Comparison of ENCODE assay signal across 10 cellular contexts in the genomic region with DNA sequence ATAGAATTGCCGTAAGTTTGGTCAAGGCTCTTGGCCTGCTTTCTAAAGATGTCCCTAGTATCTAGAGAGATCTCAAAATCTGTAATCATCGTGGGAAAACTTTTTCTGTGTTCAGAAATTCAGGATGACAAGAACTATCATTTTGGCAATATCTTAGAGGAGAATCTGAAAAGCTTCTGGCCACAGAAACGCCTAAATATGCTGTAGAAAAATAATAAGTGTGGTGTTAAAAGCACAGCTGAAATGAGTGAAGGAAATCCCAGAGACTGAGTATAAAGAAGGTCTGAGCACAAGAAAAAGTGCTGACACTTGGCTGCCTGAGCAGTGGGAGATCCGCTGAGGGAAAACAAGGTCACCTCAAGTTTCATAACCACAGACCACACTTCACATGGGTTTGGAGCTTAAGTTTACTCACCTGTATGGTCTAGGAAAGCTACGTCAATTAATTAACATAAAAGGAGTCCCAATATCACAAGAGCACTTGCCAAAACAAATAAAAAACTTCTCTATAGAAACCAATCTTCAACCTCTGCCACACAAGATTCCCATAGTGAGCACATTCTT.
DNase-seq lines count a peak whose midpoint lies in the region; ATAC-seq, FAIRE-seq and TF ChIP-seq lines count a peak whose summit lies in the region.
"Had no signal": no experiment of that assay in that cellular context is flagged by ENCODE, and none has a peak within 500 bp of the region (broad histone marks: within the 10 kb centered on the region; RNA-seq: fewer than 3 reads in every experiment).

No MANE protein-coding gene starts in this region.

- H3K4me3 ChIP-seq in K562, result no peak overlapping the region

- no peak for TF ChIP-seq RAD21 in K562 (CRISPR knock-in tag; conservative IDR thresholded peaks at IDR 0.05 in 1 of 2, IDR thresholded peaks at IDR 0.05 in 1 of 2)

- 50% methylated on average over 5 of the region's 5 CpGs for WGBS in K562 (ENCODE audit: insufficient coverage, low coverage, missing lambda C conversion rate)

- CTCF ChIA-PET in K562 (lab: Yijun Ruan, JAX; ENCODE audit: low intra/inter-chr PET ratio), result no interaction called here

- FAIRE-seq in K562 (lab: Jason Lieb, UNC), result no peak

- intact Hi-C loops in K562 (cut with micrococcal nuclease), result no loop called here

- no peaks in the 10 kb centered on the region for H3K36me3 ChIP-seq in K562 (ENCODE audit: control insufficient read depth, insufficient read depth, low read length)

- no peak overlapping the region for H3K27ac ChIP-seq in K562 (ENCODE audit: extremely low read depth, low read depth, low read length)

- no TSS peak for BruUV-seq in K562 (replicated peaks; lab: Mats Ljungman, UMichigan)

- H3K9ac ChIP-seq in K562 (ENCODE audit: insufficient read depth in 1 of 2, low read depth in 2 of 2, low read length in 2 of 2), result no peak overlapping the region

- no peak for TF ChIP-seq EP300 in K562 (IDR thresholded peaks at IDR 0.05; ENCODE audit: low read length)

- no peak for TF ChIP-seq CTCF in K562 (IDR thresholded peaks at IDR 0.05 in 2 of 3, conservative IDR thresholded peaks at IDR 0.05 in 1 of 3; ENCODE audit: insufficient read depth in 2 of 3, low read depth in 1 of 3, low read length in 3 of 3)

- peak; percentile 63 for DNase-seq in activated CD4-positive, alpha-beta T cell treated with anti-CD3 and anti-CD28 coated beads for 48 hours
- no peak for DNase-seq in K562 (ENCODE audit: extremely low read depth in 1 of 4, low spot score in 3 of 4)
- DNase-seq in stimulated activated CD4-positive, alpha-beta T cell treated with anti-CD3 and anti-CD28 coated beads, Interleukin-2, amount 100 ng/mL, for 24 hours, result peak; percentile 34 to 42
- no peak for DNase-seq in AG08396 (ENCODE audit: low spot score)
- DNase-seq in NCI-H2081 (lab: John Stamatoyannopoulos, UW), result no peak
- DNase-seq: caudate nucleus, NCI-H1105 had no signal

- H3K79me2 ChIP-seq in K562 (ENCODE audit: control insufficient read depth, insufficient read depth, low read length), result no peaks in the 10 kb centered on the region

- H2AFZ ChIP-seq in K562 (ENCODE audit: low read depth, low read length), result peak overlapping the region; percentile 40; the same call in 1 of the 2 replicates

- H3K9me3 ChIP-seq in K562 (replicated peaks; ENCODE audit: control insufficient read depth, insufficient read depth, low read depth, low read length), result no peaks in the 10 kb centered on the region

- in situ Hi-C loops in K562 (cut with MboI), result no loop called here

- H4K20me1 ChIP-seq in K562 (replicated peaks; ENCODE audit: control insufficient read depth, insufficient read depth, low read length), result no peaks in the 10 kb centered on the region

- POLR2A ChIA-PET in K562 (lab: Yijun Ruan, JAX), result interaction anchor here (0.7 to 1.3 kb wide), 2 partner anchors 13 to 22 kb away, joined by 3 read pairs; no protein-coding TSS in a partner anchor

- no peaks in the 10 kb centered on the region for H3K9me1 ChIP-seq in K562 (ENCODE audit: control insufficient read depth, insufficient read depth, low read length)

- TF ChIP-seq POLR2A in K562 (conservative IDR thresholded peaks at IDR 0.05), result no peak

- H3K4me2 ChIP-seq in K562 (ENCODE audit: insufficient read depth, low read length), result no peak overlapping the region

- ATAC-seq in HG02610 (IDR thresholded peaks at IDR 0.05; ENCODE audit: unreplicated experiment) (peak; percentile 34), K562 (no peak), GM18502 (IDR thresholded peaks at IDR 0.05; ENCODE audit: poor library complexity, unreplicated experiment) (no peak), GM21367 (IDR thresholded peaks at IDR 0.05; ENCODE audit: unreplicated experiment) (no peak)

- H3K27me3 ChIP-seq in K562 (ENCODE audit: control insufficient read depth in 2 of 2, insufficient read depth in 2 of 2, low read length in 2 of 2), result no peaks in the 10 kb centered on the region

- H3K4me1 ChIP-seq in K562 (replicated peaks in 1 of 2; ENCODE audit: control insufficient read depth in 2 of 2, insufficient read depth in 2 of 2, low read length in 2 of 2), result peaks cover 13 to 61% of the 10 kb centered on the region in 2 experiments

TF ChIP-seq in K562, 482 proteins besides CTCF, POLR2A, EP300 and RAD21:
- TF ChIP-seq GATAD2B (IDR thresholded peaks at IDR 0.05; ENCODE audit: borderline replicate concordance), result no peak
- TF ChIP-seq ZNF696 (CRISPR knock-in tag; conservative IDR thresholded peaks at IDR 0.05), result no peak
- no peak for TF ChIP-seq ZNF165 (CRISPR knock-in tag; IDR thresholded peaks at IDR 0.05; ENCODE audit: borderline replicate concordance)
- peak; percentile 9; the same call in 1 of the 2 replicates for TF ChIP-seq MYC (IDR thresholded peaks at IDR 0.05; ENCODE audit: low read depth, low read length)
- no peak for TF ChIP-seq MYC (CRISPR knock-in tag; IDR thresholded peaks at IDR 0.05; ENCODE audit: borderline replicate concordance, low read depth)
- peak; percentile 37 for TF ChIP-seq NFE2 (IDR thresholded peaks at IDR 0.05; ENCODE audit: low read depth)

Comparison
In these comparisons a context has a peak if more than half of its experiments do, and no peak if none do; other contexts are left out.
1. DNase-seq: peak in activated CD4-positive, alpha-beta T cell treated with anti-CD3 and anti-CD28 coated beads for 48 hours (single experiment) and stimulated activated CD4-positive, alpha-beta T cell treated with anti-CD3 and anti-CD28 coated beads, Interleukin-2, amount 100 ng/mL, for 24 hours (2 of 2); none in K562 (0 of 4), AG08396 (single experiment) and NCI-H2081 (0 of 2).